27 cellular contexts compared by ENCODE assay signal in genomic region chr1:21001042-21001441, GRCh38.
"Had no signal": no experiment of that assay in that cellular context is flagged by ENCODE, and none has a peak within 500 bp of the region (broad histone marks: within the 10 kb centered on the region; RNA-seq: fewer than 3 reads in every experiment).

No MANE protein-coding gene starts in this region.

- H3K9me3 Mint-ChIP-seq: activated CD4-positive, alpha-beta memory T cell treated with anti-CD3 and anti-CD28 coated beads for 36 hours; activated CD4-positive, alpha-beta T cell treated with anti-CD3 and anti-CD28 coated beads, Interleukin-2, amount 10 ng/mL, durations not matched to agents 24 days and 14 days; activated naive CD4-positive, alpha-beta T cell treated with anti-CD3 and anti-CD28 coated beads, Interleukin-2, amount 50 U/mL, for 24 hours; activated T-helper 1 cell treated with anti-CD3 and anti-CD28 coated beads, Interleukin-12 subunit alpha, Interleukin-12 subunit beta, Interleukin-2, Interleukin-4 antibody, amounts not matched to agents 30 ng/mL and 10 ng/mL and 1 ng/mL, durations not matched to agents 14 hours and 24 hours and 36 hours; naive thymus-derived CD4-positive, alpha-beta T cell; neural crest cell; stimulated activated memory B cell treated with anti-CD40 and anti-IgM and Interleukin-4, amounts not matched to agents 10 μg/mL and 1 μg/mL and 100 μg/mL, for 72 hours; stimulated activated naive CD8-positive, alpha-beta T cell treated with anti-CD3 and anti-CD28 coated beads, Interleukin-15, amount 100 ng/mL, for 72 hours had no signal

- H3K4me1 ChIP-seq: vagina had no signal

- H3K27ac Mint-ChIP-seq: activated CD4-positive, alpha-beta memory T cell treated with anti-CD3 and anti-CD28 coated beads for 36 hours; activated CD4-positive, alpha-beta T cell treated with anti-CD3 and anti-CD28 coated beads, Interleukin-2, amount 10 ng/mL, durations not matched to agents 24 days and 14 days; activated naive CD4-positive, alpha-beta T cell treated with anti-CD3 and anti-CD28 coated beads, Interleukin-2, amount 50 U/mL, for 24 hours; activated T-helper 1 cell treated with anti-CD3 and anti-CD28 coated beads, Interleukin-12 subunit alpha, Interleukin-12 subunit beta, Interleukin-2, Interleukin-4 antibody, amounts not matched to agents 30 ng/mL and 10 ng/mL and 1 ng/mL, durations not matched to agents 14 hours and 24 hours and 36 hours; naive thymus-derived CD4-positive, alpha-beta T cell; stimulated activated memory B cell treated with anti-CD40 and anti-IgM and Interleukin-4, amounts not matched to agents 10 μg/mL and 1 μg/mL and 100 μg/mL, for 72 hours; stimulated activated naive CD8-positive, alpha-beta T cell treated with anti-CD3 and anti-CD28 coated beads, Interleukin-15, amount 100 ng/mL, for 72 hours had no signal

- H3K27me3 ChIP-seq: colonic mucosa, hepatocyte, thyroid gland, upper lobe of left lung, vagina had no signal

- DNase-seq: activated CD4-positive, alpha-beta memory T cell treated with anti-CD3 and anti-CD28 coated beads for 36 hours; activated CD4-positive, alpha-beta T cell treated with anti-CD3 and anti-CD28 coated beads, Interleukin-2, amount 10 ng/mL, durations not matched to agents 24 days and 14 days; activated CD4-positive, CD25-positive, alpha-beta regulatory T cell treated with anti-CD3 and anti-CD28 coated beads, Interleukin-2, amount 50 U/mL, for 72 hours; activated CD8-positive, alpha-beta memory T cell treated with anti-CD3 and anti-CD28 coated beads, Interleukin-2, amount 50 U/mL, for 4 hours; activated T-cell treated with anti-CD3 and anti-CD28 coated beads, Interleukin-2, amount 50 U/mL, for 1 hour; cerebellar nuclear complex; colonic mucosa; effector memory CD4-positive, alpha-beta T cell; left cardiac atrium; midbrain; naive thymus-derived CD4-positive, alpha-beta T cell; posterior cingulate gyrus; retina; small intestine; stimulated activated CD4-positive, alpha-beta T cell treated with anti-CD3 and anti-CD28 coated beads, Interleukin-4, amount 100 ng/mL, for 4 hours; stimulated activated CD8-positive, alpha-beta memory T cell treated with anti-CD3 and anti-CD28 coated beads, Interleukin-4, amount 100 ng/mL, for 48 hours; stimulated activated naive CD8-positive, alpha-beta T cell treated with anti-CD3 and anti-CD28 coated beads, Interleukin-15, amount 100 ng/mL, for 72 hours; T-helper 2 cell; thyroid gland; upper lobe of left lung had no signal

- H3K9me3 ChIP-seq: colonic mucosa, thyroid gland, upper lobe of left lung, vagina had no signal

- H3K36me3 ChIP-seq: colonic mucosa, thyroid gland, upper lobe of left lung, vagina had no signal

- H3K27me3 Mint-ChIP-seq: activated CD4-positive, alpha-beta memory T cell treated with anti-CD3 and anti-CD28 coated beads for 36 hours; activated CD4-positive, alpha-beta T cell treated with anti-CD3 and anti-CD28 coated beads, Interleukin-2, amount 10 ng/mL, durations not matched to agents 24 days and 14 days; activated naive CD4-positive, alpha-beta T cell treated with anti-CD3 and anti-CD28 coated beads, Interleukin-2, amount 50 U/mL, for 24 hours; naive thymus-derived CD4-positive, alpha-beta T cell; stimulated activated memory B cell treated with anti-CD40 and anti-IgM and Interleukin-4, amounts not matched to agents 10 μg/mL and 1 μg/mL and 100 μg/mL, for 72 hours; stimulated activated naive CD8-positive, alpha-beta T cell treated with anti-CD3 and anti-CD28 coated beads, Interleukin-15, amount 100 ng/mL, for 72 hours had no signal

- H3K27ac ChIP-seq: colonic mucosa, hepatocyte, thyroid gland, upper lobe of left lung, vagina had no signal

- H3K4me3 ChIP-seq: colonic mucosa, hepatocyte, thyroid gland, upper lobe of left lung, vagina had no signal

- H3K4me3 Mint-ChIP-seq: activated CD4-positive, alpha-beta memory T cell treated with anti-CD3 and anti-CD28 coated beads for 36 hours; activated CD4-positive, alpha-beta T cell treated with anti-CD3 and anti-CD28 coated beads, Interleukin-2, amount 10 ng/mL, durations not matched to agents 24 days and 14 days; activated naive CD4-positive, alpha-beta T cell treated with anti-CD3 and anti-CD28 coated beads, Interleukin-2, amount 50 U/mL, for 24 hours; activated T-helper 1 cell treated with anti-CD3 and anti-CD28 coated beads, Interleukin-12 subunit alpha, Interleukin-12 subunit beta, Interleukin-2, Interleukin-4 antibody, amounts not matched to agents 30 ng/mL and 10 ng/mL and 1 ng/mL, durations not matched to agents 14 hours and 24 hours and 36 hours; naive thymus-derived CD4-positive, alpha-beta T cell; neural crest cell; stimulated activated memory B cell treated with anti-CD40 and anti-IgM and Interleukin-4, amounts not matched to agents 10 μg/mL and 1 μg/mL and 100 μg/mL, for 72 hours; stimulated activated naive CD8-positive, alpha-beta T cell treated with anti-CD3 and anti-CD28 coated beads, Interleukin-15, amount 100 ng/mL, for 72 hours had no signal

- H3K4me1 Mint-ChIP-seq: activated naive CD4-positive, alpha-beta T cell treated with anti-CD3 and anti-CD28 coated beads, Interleukin-2, amount 50 U/mL, for 24 hours; stimulated activated naive CD8-positive, alpha-beta T cell treated with anti-CD3 and anti-CD28 coated beads, Interleukin-15, amount 100 ng/mL, for 72 hours had no signal

- ATAC-seq: left cardiac atrium; naive thymus-derived CD4-positive, alpha-beta T cell; sciatic nerve; stimulated activated memory B cell treated with anti-CD40 and anti-IgM and Interleukin-4, amounts not matched to agents 10 μg/mL and 1 μg/mL and 100 μg/mL, for 72 hours; stimulated activated naive CD8-positive, alpha-beta T cell treated with anti-CD3 and anti-CD28 coated beads, Interleukin-15, amount 100 ng/mL, for 72 hours had no signal
